Comparison of ENCODE assay signal across 8 cellular contexts in the genomic region with DNA sequence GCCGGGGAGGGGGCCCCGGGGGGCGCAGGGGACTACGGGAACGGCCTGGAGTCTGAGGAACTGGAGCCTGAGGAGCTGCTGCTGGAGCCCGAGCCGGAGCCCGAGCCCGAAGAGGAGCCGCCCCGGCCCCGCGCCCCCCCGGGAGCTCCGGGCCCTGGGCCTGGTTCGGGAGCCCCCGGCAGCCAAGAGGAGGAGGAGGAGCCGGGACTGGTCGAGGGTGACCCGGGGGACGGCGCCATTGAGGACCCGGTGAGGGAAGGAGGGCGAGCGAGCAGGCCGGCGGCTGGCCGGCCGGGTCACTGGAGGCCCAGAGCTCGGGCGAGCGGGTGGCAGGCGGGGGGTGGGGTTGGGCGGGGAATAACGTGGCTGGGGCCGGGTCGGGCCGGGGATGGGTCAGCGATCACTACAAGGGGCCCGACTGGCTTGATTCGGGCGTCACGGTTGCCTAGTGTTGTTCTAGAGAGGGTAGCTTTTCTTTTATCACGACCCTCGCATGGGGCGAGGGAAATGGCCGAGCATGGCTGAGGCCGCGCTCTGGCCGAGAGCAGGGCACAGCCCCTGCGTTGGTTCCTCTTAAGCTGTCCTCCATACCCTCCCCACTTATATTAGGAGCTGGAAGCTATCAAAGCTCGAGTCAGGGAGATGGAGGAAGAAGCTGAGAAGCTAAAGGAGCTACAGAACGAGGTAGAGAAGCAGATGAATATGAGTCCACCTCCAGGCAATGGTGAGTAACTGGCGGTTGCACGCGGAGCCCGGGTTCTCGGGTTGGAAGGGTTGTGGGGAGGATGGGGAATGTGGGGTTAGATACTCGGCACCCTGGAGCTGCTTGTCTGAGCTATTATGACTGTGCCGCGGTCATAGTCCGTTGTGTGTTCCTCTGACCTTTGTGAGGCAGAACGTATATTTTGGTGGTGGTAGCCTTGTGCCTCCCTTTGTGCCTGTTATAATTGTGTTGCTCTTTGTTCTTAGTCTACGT. TPM values are rescaled to one million over a fixed set of nuclear protein-coding genes. Genes with fewer than 3 reads are reported as not detected.
A peak's percentile ranks its signal among the peaks of the same experiment; 100 is the strongest.
DNase-seq lines count a peak whose midpoint lies in the region; ATAC-seq and TF ChIP-seq lines count a peak whose summit lies in the region.

No MANE protein-coding gene starts in this region.

- H3K4me1 ChIP-seq in KMS-11 (ENCODE audit: low read depth, poor library complexity, severe bottlenecking) (peaks cover 28% of the 10 kb centered on the region), liver (ENCODE audit: control insufficient read depth in 4 of 4, insufficient read depth in 4 of 4, low read length in 3 of 4) (peaks cover 6 to 22% (median 12%) of the 10 kb centered on the region in 4 donors)

- POLR2A ChIA-PET in WTC11 (lab: Charles Lee), result interaction anchor here (0.6 to 2.7 kb wide), 17 partner anchors 7 to 330 kb away, joined by 3 to 32 read pairs (median 4); partner anchors contain the start of genes ACIN1, BCL2L2, C14orf119 and HOMEZ

- H3K36me3 ChIP-seq in KMS-11 (ENCODE audit: insufficient read depth) (no peaks in the 10 kb centered on the region), liver (ENCODE audit: control insufficient read depth in 4 of 4, insufficient read depth in 3 of 4, low read depth in 1 of 4, low read length in 3 of 4) (peaks cover 8 to 22% (median 21%) of the 10 kb centered on the region in 4 donors)

- 1% methylated on average over 64 of the region's 64 CpGs for WGBS in liver

- peaks cover 26% of the 10 kb centered on the region for H3K4me1 Mint-ChIP-seq in WTC11

- H3K9me3 ChIP-seq in liver (ENCODE audit: control insufficient read depth in 4 of 4, low read length in 3 of 4), result no peaks in the 10 kb centered on the region

- H3K9ac ChIP-seq in KMS-11 (peak overlapping the region; percentile 78), liver (ENCODE audit: low read depth in 1 of 2, low read length in 2 of 2) (peak overlapping the region; percentile 91 to 95)

- ATAC-seq in GM21447 (IDR thresholded peaks at IDR 0.05; ENCODE audit: unreplicated experiment) (peak; percentile 5), WTC11 (no peak)

- H3K4me3 ChIP-seq in KMS-11 (IDR thresholded peaks at IDR 0.05; ENCODE audit: insufficient read depth, low read depth, low read length), result no peak overlapping the region
- H3K4me3 ChIP-seq in liver (ENCODE audit: low read depth in 1 of 3, low read length in 3 of 3), result peak overlapping the region; percentile 92 to 96 (median 92)

- no peak overlapping the region for H2AFZ ChIP-seq in KMS-11 (ENCODE audit: low read depth)

- peaks cover 46% of the 10 kb centered on the region for H3K36me3 Mint-ChIP-seq in WTC11

- no peaks in the 10 kb centered on the region for H3K27me3 Mint-ChIP-seq in WTC11 (ENCODE audit: low read depth)

- peak overlapping the region; percentile 96 for H3K27ac Mint-ChIP-seq in WTC11

- H3K27me3 ChIP-seq in KMS-11 (ENCODE audit: insufficient read depth, low read depth) (no peaks in the 10 kb centered on the region), liver (ENCODE audit: control insufficient read depth in 4 of 4, insufficient read depth in 4 of 4, low read length in 3 of 4) (no peaks in the 10 kb centered on the region)

- H3K27ac ChIP-seq in KMS-11, result peak overlapping the region; percentile 71
- H3K27ac ChIP-seq in cingulate gyrus (ENCODE audit: low read depth, low read length), result peak overlapping the region; percentile 81
- peak overlapping the region; percentile 85 to 93 for H3K27ac ChIP-seq in liver (ENCODE audit: low read depth in 1 of 2, low read length in 2 of 2)

- peaks cover 25% of the 10 kb centered on the region for H3K79me2 ChIP-seq in KMS-11 (ENCODE audit: insufficient read depth, low read depth)

- DNase-seq in COLO668 (lab: John Stamatoyannopoulos, UW; ENCODE audit: unreplicated experiment) (peak; percentile 59), WTC11 (ENCODE audit: low spot score) (peak; percentile 21), NCI-H187 treated with DMSO at 0.1 percent for 48 hours (lab: John Stamatoyannopoulos, UW) (no peak)
- peak; percentile 26 to 33 for DNase-seq in stimulated activated CD8-positive, alpha-beta memory T cell treated with anti-CD3 and anti-CD28 coated beads, Interleukin-15, amount 100 ng/mL, for 4 hours (ENCODE audit: low read depth in 2 of 2)

- H3K4me3 Mint-ChIP-seq in WTC11, result peak overlapping the region; percentile 96

- TF ChIP-seq RAD21 in liver (IDR thresholded peaks at IDR 0.05), result no peak

- no peaks in the 10 kb centered on the region for H3K9me3 Mint-ChIP-seq in WTC11

- no peaks in the 10 kb centered on the region for H4K20me1 ChIP-seq in KMS-11 (ENCODE audit: insufficient read depth)

- H3K4me2 ChIP-seq in KMS-11, result peak overlapping the region; percentile 87

- no peak for TF ChIP-seq CTCF in KMS-11 (conservative IDR thresholded peaks at IDR 0.05; ENCODE audit: low read depth, low read length)
- TF ChIP-seq CTCF in WTC11 (IDR thresholded peaks at IDR 0.05), result no peak
- no peak for TF ChIP-seq CTCF in liver (IDR thresholded peaks at IDR 0.05; ENCODE audit: low read depth, low read length, missing input control)

- CTCF ChIA-PET in WTC11 (lab: Charles Lee), result interaction anchor here (0.6 to 4.5 kb wide), 29 partner anchors 15 to 406 kb away, joined by 3 to 39 read pairs (median 5); partner anchors contain the start of genes ACIN1, BCL2L2, C14orf119 and CEBPE

TF ChIP-seq in WTC11, 78 proteins besides CTCF, POLR2A, EP300 and RAD21 (continues in another document):
- no peak for TF ChIP-seq ELF4 (CRISPR knock-in tag; IDR thresholded peaks at IDR 0.05; ENCODE audit: low read depth)

TF ChIP-seq in liver, 16 proteins besides CTCF, POLR2A, EP300 and RAD21 (continues in another document):
- TF ChIP-seq, protein P1, sequence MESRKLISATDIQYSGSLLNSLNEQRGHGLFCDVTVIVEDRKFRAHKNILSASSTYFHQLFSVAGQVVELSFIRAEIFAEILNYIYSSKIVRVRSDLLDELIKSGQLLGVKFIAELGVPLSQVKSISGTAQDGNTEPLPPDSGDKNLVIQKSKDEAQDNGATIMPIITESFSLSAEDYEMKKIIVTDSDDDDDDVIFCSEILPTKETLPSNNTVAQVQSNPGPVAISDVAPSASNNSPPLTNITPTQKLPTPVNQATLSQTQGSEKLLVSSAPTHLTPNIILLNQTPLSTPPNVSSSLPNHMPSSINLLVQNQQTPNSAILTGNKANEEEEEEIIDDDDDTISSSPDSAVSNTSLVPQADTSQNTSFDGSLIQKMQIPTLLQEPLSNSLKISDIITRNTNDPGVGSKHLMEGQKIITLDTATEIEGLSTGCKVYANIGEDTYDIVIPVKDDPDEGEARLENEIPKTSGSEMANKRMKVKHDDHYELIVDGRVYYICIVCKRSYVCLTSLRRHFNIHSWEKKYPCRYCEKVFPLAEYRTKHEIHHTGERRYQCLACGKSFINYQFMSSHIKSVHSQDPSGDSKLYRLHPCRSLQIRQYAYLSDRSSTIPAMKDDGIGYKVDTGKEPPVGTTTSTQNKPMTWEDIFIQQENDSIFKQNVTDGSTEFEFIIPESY (IDR thresholded peaks at IDR 0.05), result no peak
- TF ChIP-seq HNF4A (conservative IDR thresholded peaks at IDR 0.05) (peak; percentile 44 to 49), HNF4G (IDR thresholded peaks at IDR 0.05) (no peak), NR2F2 (IDR thresholded peaks at IDR 0.05) (no peak), GABPA (IDR thresholded peaks at IDR 0.05 in 1 of 2, conservative IDR thresholded peaks at IDR 0.05 in 1 of 2) (no peak), EGR1 (IDR thresholded peaks at IDR 0.05; ENCODE audit: low read depth in 2 of 2) (no peak), FOXA1 (IDR thresholded peaks at IDR 0.05) (no peak), MAX (IDR thresholded peaks at IDR 0.05) (no peak), FOXA2 (IDR thresholded peaks at IDR 0.05) (no peak)
- TF ChIP-seq, protein P2, sequence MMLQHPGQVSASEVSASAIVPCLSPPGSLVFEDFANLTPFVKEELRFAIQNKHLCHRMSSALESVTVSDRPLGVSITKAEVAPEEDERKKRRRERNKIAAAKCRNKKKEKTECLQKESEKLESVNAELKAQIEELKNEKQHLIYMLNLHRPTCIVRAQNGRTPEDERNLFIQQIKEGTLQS (IDR thresholded peaks at IDR 0.05), result no peak
- TF ChIP-seq, protein P3, sequence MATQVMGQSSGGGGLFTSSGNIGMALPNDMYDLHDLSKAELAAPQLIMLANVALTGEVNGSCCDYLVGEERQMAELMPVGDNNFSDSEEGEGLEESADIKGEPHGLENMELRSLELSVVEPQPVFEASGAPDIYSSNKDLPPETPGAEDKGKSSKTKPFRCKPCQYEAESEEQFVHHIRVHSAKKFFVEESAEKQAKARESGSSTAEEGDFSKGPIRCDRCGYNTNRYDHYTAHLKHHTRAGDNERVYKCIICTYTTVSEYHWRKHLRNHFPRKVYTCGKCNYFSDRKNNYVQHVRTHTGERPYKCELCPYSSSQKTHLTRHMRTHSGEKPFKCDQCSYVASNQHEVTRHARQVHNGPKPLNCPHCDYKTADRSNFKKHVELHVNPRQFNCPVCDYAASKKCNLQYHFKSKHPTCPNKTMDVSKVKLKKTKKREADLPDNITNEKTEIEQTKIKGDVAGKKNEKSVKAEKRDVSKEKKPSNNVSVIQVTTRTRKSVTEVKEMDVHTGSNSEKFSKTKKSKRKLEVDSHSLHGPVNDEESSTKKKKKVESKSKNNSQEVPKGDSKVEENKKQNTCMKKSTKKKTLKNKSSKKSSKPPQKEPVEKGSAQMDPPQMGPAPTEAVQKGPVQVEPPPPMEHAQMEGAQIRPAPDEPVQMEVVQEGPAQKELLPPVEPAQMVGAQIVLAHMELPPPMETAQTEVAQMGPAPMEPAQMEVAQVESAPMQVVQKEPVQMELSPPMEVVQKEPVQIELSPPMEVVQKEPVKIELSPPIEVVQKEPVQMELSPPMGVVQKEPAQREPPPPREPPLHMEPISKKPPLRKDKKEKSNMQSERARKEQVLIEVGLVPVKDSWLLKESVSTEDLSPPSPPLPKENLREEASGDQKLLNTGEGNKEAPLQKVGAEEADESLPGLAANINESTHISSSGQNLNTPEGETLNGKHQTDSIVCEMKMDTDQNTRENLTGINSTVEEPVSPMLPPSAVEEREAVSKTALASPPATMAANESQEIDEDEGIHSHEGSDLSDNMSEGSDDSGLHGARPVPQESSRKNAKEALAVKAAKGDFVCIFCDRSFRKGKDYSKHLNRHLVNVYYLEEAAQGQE (IDR thresholded peaks at IDR 0.05), result no peak

RNA-seq across cellular contexts. Expression of gene PABPN1, which starts 0.6 kb away (rescaled TPM):
- total RNA-seq in WTC11 (2021) (290 to 321 TPM (median 295 TPM) in 3 replicates), liver (10 to 100 TPM; 54.0 to 59.6 TPM)
- polyA plus RNA-seq in liver, result 10 to 100 TPM; 40.9 to 41.9 TPM

RNA-seq across cellular contexts. Expression of gene BCL2L2, which starts 15.2 kb away (rescaled TPM):
- 15.5 to 18.2 TPM (median 16.9 TPM) in 3 replicates for total RNA-seq in WTC11 (2021)
- 10 to 100 TPM; 10.9 to 28.0 TPM for total RNA-seq in liver
- polyA plus RNA-seq in liver, result 10 to 100 TPM in 1 of 2 donors, 1 to 10 TPM in 1; 4.7 to 14.5 TPM

RNA-seq across cellular contexts. Expression of gene PPP1R3E, which starts 19.2 kb away (rescaled TPM):
- total RNA-seq in WTC11 (2021) (4.1 to 7.4 TPM (median 5.9 TPM) in 3 replicates), liver (1 to 10 TPM; 2.5 to 4.7 TPM)
- polyA plus RNA-seq in liver, result 1 to 10 TPM; 3.0 to 4.1 TPM

RNA-seq across cellular contexts. Expression of gene SLC22A17, which starts 30.8 kb away (rescaled TPM):
- total RNA-seq in WTC11 (2021) (42.3 to 52.4 TPM (median 51.4 TPM) in 3 replicates), liver (10 to 100 TPM in 1 of 2 donors, 1 to 10 TPM in 1; 2.4 to 14.6 TPM)
- polyA plus RNA-seq in liver, result 1 to 10 TPM; 1.1 to 2.7 TPM

RNA-seq across cellular contexts. Expression of gene HOMEZ, which starts 35.9 kb away (rescaled TPM):
- total RNA-seq in WTC11 (2021) (9.4 to 10.7 TPM (median 10.1 TPM) in 3 replicates), liver (1 to 10 TPM; 3.4 to 3.5 TPM)
- polyA plus RNA-seq in liver, result 1 to 10 TPM; 2.8 to 3.3 TPM
